In genomic region chr3:127857270-127857801, GRCh38 we compare ENCODE assay signal across 14 cellular contexts. TPM values are rescaled to one million over a fixed set of nuclear protein-coding genes. Genes with fewer than 3 reads are reported as not detected.
A peak's percentile ranks its signal among the peaks of the same experiment; 100 is the strongest.
DNase-seq lines count a peak whose midpoint lies in the region; ATAC-seq, FAIRE-seq and TF ChIP-seq lines count a peak whose summit lies in the region.
"Had no signal": no experiment of that assay in that cellular context is flagged by ENCODE, and none has a peak within 500 bp of the region (broad histone marks: within the 10 kb centered on the region; RNA-seq: fewer than 3 reads in every experiment).

No MANE protein-coding gene starts in this region.

- H3K27ac ChIP-seq in DND-41 (ENCODE audit: low read length) = no peak overlapping the region
- H3K27ac ChIP-seq in HCT116 (ENCODE audit: low read depth, low read length) = no peak overlapping the region
- H3K27ac ChIP-seq in astrocyte (ENCODE audit: low read depth, low read length) = no peak overlapping the region
- no peak overlapping the region for H3K27ac ChIP-seq in mesendoderm (ENCODE audit: low read depth, low read length)

- DNase-seq in DND-41 (no peak), HCT116 (ENCODE audit: low read depth, low spot score) (no peak), astrocyte (ENCODE audit: low read depth) (no peak), mesendoderm (peak; percentile 7), A172 (ENCODE audit: low spot score) (no peak)
- no peak for DNase-seq in activated naive CD4-positive, alpha-beta T cell treated with Interleukin-2 at 50 U/mL for 16 hours
- no peak for DNase-seq in naive thymus-derived CD8-positive, alpha-beta T cell
- DNase-seq: activated naive CD4-positive, alpha-beta T cell treated with anti-CD3 and anti-CD28 coated beads, Interleukin-2, amount 50 U/mL, for 16 hours; effector CD4-positive, alpha-beta T cell; GDM1; stimulated activated naive CD4-positive, alpha-beta T cell had no signal

- no peak overlapping the region for H3K9ac ChIP-seq in DND-41 (ENCODE audit: low read depth, low read length)
- no peak overlapping the region for H3K9ac ChIP-seq in HCT116 (ENCODE audit: low read length)
- no peak overlapping the region for H3K9ac ChIP-seq in astrocyte (ENCODE audit: low read length)
- no peak overlapping the region for H3K9ac ChIP-seq in mesendoderm (ENCODE audit: low read length)

- H2BK15ac ChIP-seq in mesendoderm (replicated peaks; ENCODE audit: low read depth) = no peak overlapping the region

- H3K4ac ChIP-seq in mesendoderm (ENCODE audit: low read depth, low read length) = no peak overlapping the region

- H3K36me3 ChIP-seq in DND-41 (ENCODE audit: insufficient read depth, low read length) (no peaks in the 10 kb centered on the region), HCT116 (ENCODE audit: control insufficient read depth in 1 of 2, insufficient read depth in 2 of 2, low read length in 2 of 2) (no peaks in the 10 kb centered on the region), astrocyte (ENCODE audit: insufficient read depth, low read length) (no peaks in the 10 kb centered on the region), mesendoderm (ENCODE audit: control insufficient read depth, insufficient read depth, low read length) (no peaks in the 10 kb centered on the region)

- H3K79me1 ChIP-seq in mesendoderm (ENCODE audit: low read length) = no peaks in the 10 kb centered on the region

- H4K8ac ChIP-seq in mesendoderm (ENCODE audit: low read depth, low read length) = no peak overlapping the region

- POLR2A ChIA-PET in HCT116 (lab: Charles Lee) = no interaction called here
- POLR2A ChIA-PET in naive thymus-derived CD8-positive, alpha-beta T cell (lab: Charles Lee) = no interaction called here

- no peaks in the 10 kb centered on the region for H3K9me2 ChIP-seq in HCT116 (ENCODE audit: insufficient read depth)

- peaks cover 7% of the 10 kb centered on the region for H3K9me3 Mint-ChIP-seq in astrocyte (ENCODE audit: unreplicated experiment)
- no peaks in the 10 kb centered on the region for H3K9me3 Mint-ChIP-seq in naive thymus-derived CD8-positive, alpha-beta T cell
- H3K9me3 Mint-ChIP-seq: nephron had no signal

- RAD21 ChIA-PET in HCT116 (lab: Charles Lee; ENCODE audit: low non-redundant PET in 1 of 2, low total read pairs in 2 of 2, uncharacterized antibody in 2 of 2, unreplicated experiment in 2 of 2) = no interaction called here

- no peak for TF ChIP-seq POLR2A in HCT116 (IDR thresholded peaks at IDR 0.05; ENCODE audit: borderline replicate concordance, extremely low read depth, insufficient read depth, insufficient read length)

- peak; percentile 45 for TF ChIP-seq RAD21 in HCT116 (IDR thresholded peaks at IDR 0.05; ENCODE audit: low read depth)

- no peaks in the 10 kb centered on the region for H3K4me1 Mint-ChIP-seq in astrocyte (ENCODE audit: low read depth, unreplicated experiment)
- H3K4me1 Mint-ChIP-seq in naive thymus-derived CD8-positive, alpha-beta T cell = peaks cover 0 to 6% (median 5%) of the 10 kb centered on the region in 4 donors
- H3K4me1 Mint-ChIP-seq: nephron had no signal

- H3K4me1 ChIP-seq in DND-41 (ENCODE audit: insufficient read depth, low read length) (no peaks in the 10 kb centered on the region), HCT116 (ENCODE audit: control insufficient read depth in 1 of 2, insufficient read depth in 2 of 2, low read length in 2 of 2) (no peaks in the 10 kb centered on the region), astrocyte (ENCODE audit: insufficient read depth, low read length) (no peaks in the 10 kb centered on the region), mesendoderm (ENCODE audit: control insufficient read depth, low read depth, low read length) (no peaks in the 10 kb centered on the region)

- no peak for FAIRE-seq in astrocyte (lab: Jason Lieb, UNC)

- H3K27me3 Mint-ChIP-seq in astrocyte (ENCODE audit: low read depth, unreplicated experiment) = peaks cover 19% of the 10 kb centered on the region
- H3K27me3 Mint-ChIP-seq in naive thymus-derived CD8-positive, alpha-beta T cell = no peaks in the 10 kb centered on the region

- CTCF ChIA-PET in HCT116 (lab: Charles Lee) = no interaction called here

- H3K4me2 ChIP-seq in DND-41 (ENCODE audit: insufficient read depth, low read length) (no peak overlapping the region), HCT116 (ENCODE audit: low read length) (no peak overlapping the region), astrocyte (ENCODE audit: low read length) (no peak overlapping the region), mesendoderm (ENCODE audit: low read length) (no peak overlapping the region)

- no peaks in the 10 kb centered on the region for H3K36me3 Mint-ChIP-seq in astrocyte (ENCODE audit: low read depth, unreplicated experiment)
- H3K36me3 Mint-ChIP-seq in naive thymus-derived CD8-positive, alpha-beta T cell = no peaks in the 10 kb centered on the region

- WGBS in mesendoderm (ENCODE audit: extremely low coverage, insufficient coverage, low lambda C conversion rate) = no CpG with 5 or more reads among the region's 6 CpGs

- H4K20me1 ChIP-seq in DND-41 (ENCODE audit: insufficient read depth, low read length) (no peaks in the 10 kb centered on the region), HCT116 (ENCODE audit: insufficient read depth) (no peaks in the 10 kb centered on the region), astrocyte (ENCODE audit: insufficient read depth, low read length) (no peaks in the 10 kb centered on the region)

- H2AK5ac ChIP-seq in mesendoderm (ENCODE audit: low read length) = no peak overlapping the region

- H3K79me2 ChIP-seq in DND-41 (ENCODE audit: insufficient read depth, low read length) = no peaks in the 10 kb centered on the region
- H3K79me2 ChIP-seq in HCT116 (ENCODE audit: insufficient read depth, low read length) = no peaks in the 10 kb centered on the region
- H3K79me2 ChIP-seq in astrocyte (ENCODE audit: insufficient read depth, low read length) = no peaks in the 10 kb centered on the region
- no peaks in the 10 kb centered on the region for H3K79me2 ChIP-seq in mesendoderm (ENCODE audit: control insufficient read depth, insufficient read depth, low read length)

- no peak overlapping the region for H3K23ac ChIP-seq in mesendoderm (ENCODE audit: low read length)

- H2BK5ac ChIP-seq in mesendoderm (ENCODE audit: low read length) = no peak overlapping the region

- intact Hi-C loops in HCT116 (cut with micrococcal nuclease) = no loop called here

- ATAC-seq in DND-41 (ENCODE audit: insufficient read depth, low read depth) = no peak
- peak; percentile 47; the same call in 1 of the 2 replicates for ATAC-seq in HCT116
- ATAC-seq in HG02852 (IDR thresholded peaks at IDR 0.05; ENCODE audit: unreplicated experiment) = no peak
- ATAC-seq in naive thymus-derived CD8-positive, alpha-beta T cell = no peak

- no peak overlapping the region for H3K18ac ChIP-seq in mesendoderm (ENCODE audit: low read length)

- TF ChIP-seq CTCF in DND-41 (IDR thresholded peaks at IDR 0.05; ENCODE audit: borderline replicate concordance, extremely low read depth, low read length, poor library complexity, severe bottlenecking) (peak; percentile 11), HCT116 (IDR thresholded peaks at IDR 0.05 in 2 of 3, conservative IDR thresholded peaks at IDR 0.05 in 1 of 3; ENCODE audit: borderline replicate concordance in 1 of 3, insufficient read depth in 1 of 3, low read depth in 2 of 3, low read length in 2 of 3) (peak in 2 of 3 experiments; percentile 2 to 26; a peak in 3 of 6 replicates), astrocyte (IDR thresholded peaks at IDR 0.05; ENCODE audit: insufficient read depth, low read depth, low read length) (peak; percentile 5)

- no peak overlapping the region for H2BK120ac ChIP-seq in mesendoderm (ENCODE audit: low read depth, low read length)

- peaks cover 4% of the 10 kb centered on the region for H3K27me3 ChIP-seq in DND-41 (ENCODE audit: insufficient read depth, low read length, poor library complexity)
- H3K27me3 ChIP-seq in HCT116 (ENCODE audit: insufficient read depth, low read length) = no peaks in the 10 kb centered on the region
- no peaks in the 10 kb centered on the region for H3K27me3 ChIP-seq in astrocyte (ENCODE audit: insufficient read depth, low read length)
- H3K27me3 ChIP-seq in mesendoderm (ENCODE audit: insufficient read depth, low read length, poor library complexity) = no peaks in the 10 kb centered on the region

- no peak overlapping the region for H2AFZ ChIP-seq in DND-41 (ENCODE audit: low read depth, low read length)
- no peak overlapping the region for H2AFZ ChIP-seq in HCT116 (ENCODE audit: low read depth, low read length, poor library complexity, severe bottlenecking)
- no peak overlapping the region for H2AFZ ChIP-seq in astrocyte (ENCODE audit: low read depth, low read length)

- H4K5ac ChIP-seq in mesendoderm (ENCODE audit: low read length) = no peak overlapping the region

- H3K4me3 ChIP-seq in DND-41 (ENCODE audit: low read depth in 1 of 2, low read length in 2 of 2) (no peak overlapping the region), HCT116 (replicated peaks in 1 of 2; ENCODE audit: low read depth in 1 of 2, low read length in 2 of 2) (no peak overlapping the region), astrocyte (ENCODE audit: insufficient read depth, low read depth, low read length) (no peak overlapping the region), mesendoderm (ENCODE audit: low read length) (no peak overlapping the region)

- H3K9me3 ChIP-seq in DND-41 (ENCODE audit: insufficient read depth, low read length, severe bottlenecking) (no peaks in the 10 kb centered on the region), HCT116 (ENCODE audit: control insufficient read depth in 1 of 2, insufficient read depth in 1 of 2, low read depth in 1 of 2, low read length in 2 of 2) (no peaks in the 10 kb centered on the region), astrocyte (ENCODE audit: insufficient read depth, low read depth, low read length) (no peaks in the 10 kb centered on the region)

- no peak overlapping the region for H3K4me3 Mint-ChIP-seq in astrocyte (ENCODE audit: unreplicated experiment)
- H3K4me3 Mint-ChIP-seq in naive thymus-derived CD8-positive, alpha-beta T cell = no peak overlapping the region
- H3K4me3 Mint-ChIP-seq: nephron had no signal

- BruUV-seq in HCT116 (replicated peaks; lab: Mats Ljungman, UMichigan) = no TSS peak

- H3K56ac ChIP-seq in mesendoderm (ENCODE audit: low read length) = no peak overlapping the region

- H3K27ac Mint-ChIP-seq in astrocyte (ENCODE audit: unreplicated experiment) = no peak overlapping the region
- peak overlapping the region in 1 of 10 donors; percentile 49 for H3K27ac Mint-ChIP-seq in naive thymus-derived CD8-positive, alpha-beta T cell
- H3K27ac Mint-ChIP-seq: nephron had no signal

RNA-seq across cellular contexts. Expression of gene MGLL, which starts 35.0 kb away (rescaled TPM):
- 6.8 TPM for total RNA-seq in HCT116 (2021; ENCODE audit: unreplicated experiment)
- polyA plus RNA-seq in HCT116 (2012) = 9.5 and 14.7 TPM in 2 replicates
- total RNA-seq in astrocyte = 24.5 and 27.3 TPM in 2 replicates
- 0.17 TPM for polyA plus RNA-seq in mesendoderm (2013, experiment 1 of 2)
- polyA plus RNA-seq in mesendoderm (2013, experiment 2 of 2) = 0.20 TPM
- 31.2 and 31.4 TPM in 2 replicates for total RNA-seq in A172 (2014; rRNA removed; shearing (Covaris generic))
- under 1 TPM; 0.34 to 0.77 TPM for total RNA-seq in naive thymus-derived CD8-positive, alpha-beta T cell
- polyA plus RNA-seq in naive thymus-derived CD8-positive, alpha-beta T cell = under 1 TPM in 1 of 3 donors, not detected in 2; 0.62 TPM

RNA-seq across cellular contexts. Expression of gene KBTBD12, which starts 57.7 kb away (rescaled TPM):
- total RNA-seq in HCT116 (2021; ENCODE audit: unreplicated experiment) = not detected
- polyA plus RNA-seq in HCT116 (2012) = not detected in 2 replicates
- total RNA-seq in astrocyte = not detected in 2 replicates
- polyA plus RNA-seq in mesendoderm (2013, experiment 1 of 2) = 0.06 TPM
- 0.08 TPM for polyA plus RNA-seq in mesendoderm (2013, experiment 2 of 2)
- not detected in 2 replicates for total RNA-seq in A172 (2014; rRNA removed; shearing (Covaris generic))
- total RNA-seq in naive thymus-derived CD8-positive, alpha-beta T cell = not detected
- not detected for polyA plus RNA-seq in naive thymus-derived CD8-positive, alpha-beta T cell
- total RNA-seq: HT-29 had no signal
